Comparison of ENCODE assay signal across 8 cellular contexts in genomic region chr4:123649644-123650356, GRCh38.
DNase-seq lines count a peak whose midpoint lies in the region; ATAC-seq, FAIRE-seq and TF ChIP-seq lines count a peak whose summit lies in the region.

No MANE protein-coding gene starts in this region.

- TF ChIP-seq RAD21 in IMR-90 (IDR thresholded peaks at IDR 0.05; ENCODE audit: low read length) = no peak

- H3K4me3 Mint-ChIP-seq in activated B cell treated with CpG ODN at 0.5 μM for 24 hours = no peak overlapping the region
- no peak overlapping the region for H3K4me3 Mint-ChIP-seq in activated T-helper 1 cell treated with anti-CD3 and anti-CD28 coated beads, Interleukin-12 subunit alpha, Interleukin-12 subunit beta, Interleukin-2, Interleukin-4 antibody, amounts not matched to agents 30 ng/mL and 10 ng/mL and 1 ng/mL, durations not matched to agents 14 hours and 24 hours and 36 hours

- peak overlapping the region; percentile 23 for H3K4me2 ChIP-seq in IMR-90 (ENCODE audit: low read depth, low read length)

- peak overlapping the region; percentile 5; the same call in 1 of the 2 replicates for H3K4ac ChIP-seq in IMR-90 (ENCODE audit: low read depth, low read length)

- H3K27ac Mint-ChIP-seq in activated B cell treated with CpG ODN at 0.5 μM for 24 hours = no peak overlapping the region
- no peak overlapping the region for H3K27ac Mint-ChIP-seq in activated T-helper 1 cell treated with anti-CD3 and anti-CD28 coated beads, Interleukin-12 subunit alpha, Interleukin-12 subunit beta, Interleukin-2, Interleukin-4 antibody, amounts not matched to agents 30 ng/mL and 10 ng/mL and 1 ng/mL, durations not matched to agents 14 hours and 24 hours and 36 hours

- H3K9me3 ChIP-seq in IMR-90 (ENCODE audit: control insufficient read depth, insufficient read depth, low read length) (no peaks in the 10 kb centered on the region), testis (no peaks in the 10 kb centered on the region)

- peak overlapping the region; percentile 31; the same call in 1 of the 2 replicates for H4K5ac ChIP-seq in IMR-90 (ENCODE audit: low read depth, low read length)

- H3K18ac ChIP-seq in IMR-90 (ENCODE audit: low read depth, low read length) = peak overlapping the region; percentile 51

- H4K91ac ChIP-seq in IMR-90 (ENCODE audit: insufficient read depth, low read depth, low read length) = no peak overlapping the region

- H3K9me1 ChIP-seq in IMR-90 (ENCODE audit: insufficient read depth, low read length) = no peaks in the 10 kb centered on the region; the same call in 1 of the 2 replicates

- POLR2A ChIA-PET in IMR-90 (lab: Charles Lee; ENCODE audit: unreplicated experiment) (no interaction called here), activated B cell treated with CpG ODN at 0.5 μM for 24 hours (lab: Charles Lee) (interaction anchor here (0.9 kb wide), 1 partner anchor 8 kb away, joined by 4 read pairs; no protein-coding TSS in a partner anchor)

- no peak overlapping the region for H2AK9ac ChIP-seq in IMR-90 (replicated peaks; ENCODE audit: low read depth, low read length, poor library complexity)

- H2AK5ac ChIP-seq in IMR-90 (ENCODE audit: low read depth, low read length) = no peak overlapping the region

- TF ChIP-seq CTCF in IMR-90 (conservative IDR thresholded peaks at IDR 0.05; ENCODE audit: low read depth, low read length) (no peak), activated B cell treated with CpG ODN at 0.5 μM for 24 hours (IDR thresholded peaks at IDR 0.05) (no peak), testis (IDR thresholded peaks at IDR 0.05) (no peak)

- H3K27me3 Mint-ChIP-seq in activated B cell treated with CpG ODN at 0.5 μM for 24 hours = no peaks in the 10 kb centered on the region
- H3K27me3 Mint-ChIP-seq in activated T-helper 1 cell treated with anti-CD3 and anti-CD28 coated beads, Interleukin-12 subunit alpha, Interleukin-12 subunit beta, Interleukin-2, Interleukin-4 antibody, amounts not matched to agents 30 ng/mL and 10 ng/mL and 1 ng/mL, durations not matched to agents 14 hours and 24 hours and 36 hours (ENCODE audit: insufficient read depth) = peaks cover 11% of the 10 kb centered on the region

- H3K4me1 ChIP-seq in IMR-90 (ENCODE audit: control insufficient read depth, insufficient read depth, low read length) (peaks cover 6% of the 10 kb centered on the region), testis (peaks cover 7% of the 10 kb centered on the region)

- H3K79me1 ChIP-seq in IMR-90 (ENCODE audit: low read depth in 1 of 2, low read length in 2 of 2) = no peaks in the 10 kb centered on the region

- no peaks in the 10 kb centered on the region for H3K36me3 Mint-ChIP-seq in activated B cell treated with CpG ODN at 0.5 μM for 24 hours (ENCODE audit: low read depth)
- H3K36me3 Mint-ChIP-seq in activated T-helper 1 cell treated with anti-CD3 and anti-CD28 coated beads, Interleukin-12 subunit alpha, Interleukin-12 subunit beta, Interleukin-2, Interleukin-4 antibody, amounts not matched to agents 30 ng/mL and 10 ng/mL and 1 ng/mL, durations not matched to agents 14 hours and 24 hours and 36 hours (ENCODE audit: low read depth) = no peaks in the 10 kb centered on the region

- dilution Hi-C loops in IMR-90 (cut with HindIII; ENCODE audit: low sequenced_read_pairs, unreplicated experiment) = no loop called here

- 100% methylated on average over 1 of the region's 11 CpGs; no CpG with 5 or more reads in 1 of the 2 experiments for WGBS in IMR-90 (ENCODE audit: extremely low coverage in 2 of 2, insufficient read length in 1 of 2), 2 experiments
- 55 to 57% methylated on average over 11 of the region's 11 CpGs for WGBS in testis, 2 donors

- no peak overlapping the region for H3K23ac ChIP-seq in IMR-90 (ENCODE audit: low read depth, low read length)

- CTCF ChIA-PET in IMR-90 (lab: Yijun Ruan, JAX) (interaction anchor here (0.6 to 1.1 kb wide), 3 partner anchors 10 to 85 kb away, joined by 3 to 5 read pairs (median 3); no protein-coding TSS in a partner anchor), activated B cell treated with CpG ODN at 0.5 μM for 24 hours (lab: Charles Lee) (interaction anchor here (0.9 to 2.7 kb wide), 3 partner anchors 11 to 259 kb away, joined by 4 to 9 read pairs (median 4); no protein-coding TSS in a partner anchor)

- intact Hi-C loops in IMR-90 (cut with micrococcal nuclease) = no loop called here
- intact Hi-C loops in activated B cell treated with CpG ODN at 0.5 μM for 24 hours (cut with micrococcal nuclease) = loop anchor here (2.0 kb wide), 1 partner anchor 85 kb away; no protein-coding TSS in a partner anchor
- intact Hi-C loops in testis (cut with DNase I; ENCODE audit: low total_unique reads) = no loop called here
- intact Hi-C loops in activated T-helper 1 cell treated with anti-CD3 and anti-CD28 coated beads, Interleukin-12 subunit alpha, Interleukin-12 subunit beta, Interleukin-2, Interleukin-4 antibody, amounts not matched to agents 30 ng/mL and 10 ng/mL and 1 ng/mL, durations not matched to agents 14 hours and 24 hours and 36 hours (cut with micrococcal nuclease) = no loop called here

- H2AFZ ChIP-seq in IMR-90 (replicated peaks; ENCODE audit: low read length, poor library complexity) = no peak overlapping the region

- H3K14ac ChIP-seq in IMR-90 (replicated peaks; ENCODE audit: low read depth, low read length) = peak overlapping the region; percentile 0; the same call in 1 of the 2 replicates

- in situ Hi-C loops in ACHN (cut with HindIII; ENCODE audit: low pct_ligation_motif_present, low pct_unique_long_range_greater_than_20kb, low sequenced_read_pairs) = no loop called here
- in situ Hi-C loops in IMR-90 (cut with MboI; ENCODE audit: low sequenced_read_pairs) = loop anchor here (5.0 kb wide), 1 partner anchor 252 kb away; the partner anchor contains the start of gene SPRY1

- H2BK15ac ChIP-seq in IMR-90 (ENCODE audit: low read depth, low read length) = no peak overlapping the region

- H3K27ac ChIP-seq in IMR-90 (ENCODE audit: insufficient read depth, low read length) (peak overlapping the region; percentile 85; the same call in 1 of the 2 replicates), testis (peak overlapping the region; percentile 40 to 50)

- H4K20me1 ChIP-seq in IMR-90 (ENCODE audit: insufficient read depth, low read length) = no peaks in the 10 kb centered on the region

- peak overlapping the region; percentile 1 for H2BK120ac ChIP-seq in IMR-90 (ENCODE audit: low read depth, low read length)

- FAIRE-seq in islet of Langerhans (lab: Jason Lieb, UNC) = peak; percentile 96

- H2BK5ac ChIP-seq in IMR-90 (ENCODE audit: low read depth, low read length, poor library complexity, severe bottlenecking) = no peak overlapping the region

- peak overlapping the region; percentile 10; the same call in 1 of the 2 replicates for H2BK20ac ChIP-seq in IMR-90 (ENCODE audit: low read depth, low read length)

- H3K36me3 ChIP-seq in IMR-90 (ENCODE audit: control insufficient read depth, insufficient read depth, low read length) (no peaks in the 10 kb centered on the region), testis (ENCODE audit: low read depth, missing control alignments) (no peaks in the 10 kb centered on the region)

- H3K9ac ChIP-seq in IMR-90 (ENCODE audit: low read depth, low read length) = peak overlapping the region; percentile 53; the same call in 1 of the 2 replicates

- H3K4me3 ChIP-seq in IMR-90 (ENCODE audit: insufficient read depth, low read depth, low read length) = no peak overlapping the region
- H3K4me3 ChIP-seq in testis = no peak overlapping the region

- DNase-seq in ACHN = peak; percentile 24
- DNase-seq in IMR-90 = peak; percentile 79
- no peak for DNase-seq in activated B cell treated with CpG ODN at 0.5 μM for 24 hours
- no peak for DNase-seq in testis
- DNase-seq in activated T-helper 1 cell treated with anti-CD3 and anti-CD28 coated beads, Interleukin-12 subunit alpha, Interleukin-12 subunit beta, Interleukin-2, Interleukin-4 antibody, amounts not matched to agents 30 ng/mL and 10 ng/mL and 1 ng/mL, durations not matched to agents 14 hours and 24 hours and 36 hours (ENCODE audit: low spot score) = no peak

- H3K4me1 Mint-ChIP-seq in activated B cell treated with CpG ODN at 0.5 μM for 24 hours = peaks cover 17% of the 10 kb centered on the region
- no peaks in the 10 kb centered on the region for H3K4me1 Mint-ChIP-seq in activated T-helper 1 cell treated with anti-CD3 and anti-CD28 coated beads, Interleukin-12 subunit alpha, Interleukin-12 subunit beta, Interleukin-2, Interleukin-4 antibody, amounts not matched to agents 30 ng/mL and 10 ng/mL and 1 ng/mL, durations not matched to agents 14 hours and 24 hours and 36 hours (ENCODE audit: low read depth)

- no TSS peak for BruUV-seq in IMR-90 (replicated peaks; lab: Mats Ljungman, UMichigan)

- no peak for TF ChIP-seq POLR2A in IMR-90 (IDR thresholded peaks at IDR 0.05; ENCODE audit: low read depth, low read length)
- TF ChIP-seq POLR2A in testis (IDR thresholded peaks at IDR 0.05) = no peak

- ATAC-seq in GM21447 (IDR thresholded peaks at IDR 0.05; ENCODE audit: unreplicated experiment) = peak; percentile 37
- peak; percentile 81 for ATAC-seq in IMR-90 (ENCODE audit: low read depth)
- peak; percentile 50 for ATAC-seq in activated B cell treated with CpG ODN at 0.5 μM for 24 hours (ENCODE audit: low read depth)
- no peak for ATAC-seq in HG03095 (IDR thresholded peaks at IDR 0.05; ENCODE audit: unreplicated experiment)

- no peaks in the 10 kb centered on the region for H3K27me3 ChIP-seq in IMR-90 (ENCODE audit: control insufficient read depth, insufficient read depth, low read length)
- H3K27me3 ChIP-seq in testis = no peaks in the 10 kb centered on the region

- no peaks in the 10 kb centered on the region for H3K9me3 Mint-ChIP-seq in activated B cell treated with CpG ODN at 0.5 μM for 24 hours
- H3K9me3 Mint-ChIP-seq in activated T-helper 1 cell treated with anti-CD3 and anti-CD28 coated beads, Interleukin-12 subunit alpha, Interleukin-12 subunit beta, Interleukin-2, Interleukin-4 antibody, amounts not matched to agents 30 ng/mL and 10 ng/mL and 1 ng/mL, durations not matched to agents 14 hours and 24 hours and 36 hours = peaks cover 4% of the 10 kb centered on the region

- H3K56ac ChIP-seq in IMR-90 (ENCODE audit: extremely low read depth, insufficient read depth, low read length) = no peak overlapping the region

- peak overlapping the region; percentile 4 to 11; a peak in 1 of 4 replicates for H4K8ac ChIP-seq in IMR-90 (ENCODE audit: low read depth in 2 of 2, low read length in 2 of 2)

TF ChIP-seq in IMR-90, 13 proteins besides CTCF, POLR2A, EP300 and RAD21 (continues in another document):
- no peak for TF ChIP-seq SMC3 (IDR thresholded peaks at IDR 0.05; ENCODE audit: low read depth, low read length)
- no peak for TF ChIP-seq CHD1 (IDR thresholded peaks at IDR 0.05; ENCODE audit: low read depth, low read length)
- no peak for TF ChIP-seq ELK1 (IDR thresholded peaks at IDR 0.05; ENCODE audit: borderline replicate concordance, low read depth, low read length)

Comparison
In these comparisons a context has a peak if more than half of its experiments do, and no peak if none do; other contexts are left out.
1. DNase-seq: peak in ACHN (single experiment) and IMR-90 (single experiment); none in activated B cell treated with CpG ODN at 0.5 μM for 24 hours (single experiment), testis (single experiment) and activated T-helper 1 cell treated with anti-CD3 and anti-CD28 coated beads, Interleukin-12 subunit alpha, Interleukin-12 subunit beta, Interleukin-2, Interleukin-4 antibody, amounts not matched to agents 30 ng/mL and 10 ng/mL and 1 ng/mL, durations not matched to agents 14 hours and 24 hours and 36 hours (single experiment).